In genomic region chr10:113511419-113511818, GRCh38 we compare ENCODE assay signal across 12 cellular contexts. TPM values are rescaled to one million over a fixed set of nuclear protein-coding genes. Genes with fewer than 3 reads are reported as not detected.
"Had no signal": no experiment of that assay in that cellular context is flagged by ENCODE, and none has a peak within 500 bp of the region (broad histone marks: within the 10 kb centered on the region; RNA-seq: fewer than 3 reads in every experiment).

No MANE protein-coding gene starts in this region.

- H3K27ac Mint-ChIP-seq: GM23338, H9, HFFc6 had no signal

- H3K4me3 ChIP-seq: GM23248, GM23338, HAP-1 had no signal

- H3K9me3 ChIP-seq: HAP-1 had no signal

- ATAC-seq: GM23338, HCT116 had no signal

- FAIRE-seq: H1, H54 had no signal

- H3K4me1 Mint-ChIP-seq: GM23338, H9 had no signal

- H3K9ac ChIP-seq: GM23248 had no signal

- H2AFZ ChIP-seq: GM23248, GM23338 had no signal

- H3K36me3 ChIP-seq: HAP-1 had no signal

- DNase-seq: GM23248, GOT3, H7, H9, HCEC 1CT, HFFc6 had no signal

- H3K4me3 Mint-ChIP-seq: GM23338, H9, HFFc6 had no signal

- H3K4me2 ChIP-seq: GM23338 had no signal

- H3K27ac ChIP-seq: GM23248 had no signal

- H3K4me1 ChIP-seq: HAP-1 had no signal

RNA-seq across cellular contexts. Expression of gene HABP2, which starts 41.4 kb away (rescaled TPM):
- total RNA-seq: GM23248, GM23338, H1, H4, H7, H9, HFFc6 had no signal
- polyA plus RNA-seq: GM23248, GM23338, H1 had no signal
